In genomic region chr17:57810740-57811632, GRCh38 we compare ENCODE assay signal across 8 cellular contexts. TPM values are rescaled to one million over a fixed set of nuclear protein-coding genes. Genes with fewer than 3 reads are reported as not detected.
DNase-seq lines count a peak whose midpoint lies in the region; ATAC-seq and TF ChIP-seq lines count a peak whose summit lies in the region.

No MANE protein-coding gene starts in this region.

- H3K14ac ChIP-seq in mesenchymal stem cell (ENCODE audit: low read length in 2 of 2): no peak overlapping the region

- peaks cover 12% of the 10 kb centered on the region for H3K4me1 ChIP-seq in mesenchymal stem cell (ENCODE audit: control insufficient read depth, insufficient read depth, low read depth, low read length)

- peak overlapping the region in 1 of 2 experiments; percentile 33 for H3K4me3 ChIP-seq in mesenchymal stem cell (ENCODE audit: insufficient read depth in 1 of 2, low read depth in 1 of 2, low read length in 2 of 2)

- peak; percentile 37 for TF ChIP-seq CTCF in chondrocyte (IDR thresholded peaks at IDR 0.05)
- TF ChIP-seq CTCF in omental fat pad (IDR thresholded peaks at IDR 0.05): no peak

- H3K36me3 ChIP-seq in mesenchymal stem cell (ENCODE audit: control insufficient read depth in 1 of 2, insufficient read depth in 2 of 2, low read depth in 1 of 2, low read length in 2 of 2): no peaks in the 10 kb centered on the region

- H2AK5ac ChIP-seq in mesenchymal stem cell (ENCODE audit: low read length, severe bottlenecking): no peak overlapping the region

- WGBS in mesenchymal stem cell: 64% methylated on average over 27 of the region's 31 CpGs

- DNase-seq in ELR (ENCODE audit: low read depth): peak; percentile 56
- peak; percentile 95 for DNase-seq in NCI-H2171 (lab: John Stamatoyannopoulos, UW)
- DNase-seq in chondrocyte (ENCODE audit: low spot score): no peak
- no peak for DNase-seq in mesenchymal stem cell
- no peak for DNase-seq in omental fat pad (ENCODE audit: low spot score)
- no peak for DNase-seq in LoVo (ENCODE audit: low spot score)

- no peak overlapping the region for H2BK15ac ChIP-seq in mesenchymal stem cell (ENCODE audit: low read depth, poor library complexity, severe bottlenecking)

- peak overlapping the region; percentile 49 for H3K4me2 ChIP-seq in mesenchymal stem cell (ENCODE audit: low read length, poor library complexity, severe bottlenecking)

- H4K8ac ChIP-seq in mesenchymal stem cell (ENCODE audit: low read length): no peak overlapping the region

- no peak overlapping the region for H4K91ac ChIP-seq in mesenchymal stem cell (ENCODE audit: low read length)

- H3K79me1 ChIP-seq in mesenchymal stem cell (replicated peaks; ENCODE audit: low read length, poor library complexity, severe bottlenecking): no peaks in the 10 kb centered on the region

- peak overlapping the region; percentile 90 for H3K27ac Mint-ChIP-seq in chondrocyte (ENCODE audit: unreplicated experiment)

- peak overlapping the region; percentile 36 for H3K27ac ChIP-seq in mesenchymal stem cell (ENCODE audit: low read length, poor library complexity, severe bottlenecking)

- H2AFZ ChIP-seq in mesenchymal stem cell (ENCODE audit: low read depth, low read length): no peak overlapping the region

- no peak overlapping the region for H2BK120ac ChIP-seq in mesenchymal stem cell (ENCODE audit: low read depth, low read length)

- peaks cover 19% of the 10 kb centered on the region for H3K27me3 Mint-ChIP-seq in chondrocyte (ENCODE audit: low read depth)

- ATAC-seq in omental fat pad (ENCODE audit: low FRiP score): no peak
- ATAC-seq in GM21367 (IDR thresholded peaks at IDR 0.05; ENCODE audit: unreplicated experiment): no peak
- ATAC-seq in GM18867 (IDR thresholded peaks at IDR 0.05; ENCODE audit: unreplicated experiment): no peak

- H3K4me1 Mint-ChIP-seq in chondrocyte (ENCODE audit: low read depth): peaks cover 40% of the 10 kb centered on the region

- H3K9ac ChIP-seq in mesenchymal stem cell (ENCODE audit: low read length): no peak overlapping the region

- H2BK12ac ChIP-seq in mesenchymal stem cell (ENCODE audit: low read length in 2 of 2): no peak overlapping the region

- no peak overlapping the region for H3K4ac ChIP-seq in mesenchymal stem cell (ENCODE audit: low read depth in 1 of 2, low read length in 2 of 2)

- H3K36me3 Mint-ChIP-seq in chondrocyte (ENCODE audit: low read depth): no peaks in the 10 kb centered on the region

- no peak overlapping the region for H3K18ac ChIP-seq in mesenchymal stem cell (ENCODE audit: low read depth in 1 of 2, low read length in 2 of 2)

- H3K23ac ChIP-seq in mesenchymal stem cell (ENCODE audit: low read length in 2 of 2): no peak overlapping the region

- H2BK5ac ChIP-seq in mesenchymal stem cell (ENCODE audit: low read depth, low read length, poor library complexity, severe bottlenecking): no peak overlapping the region

- no peaks in the 10 kb centered on the region for H3K9me3 Mint-ChIP-seq in chondrocyte (ENCODE audit: low read depth)

- H3K9me3 ChIP-seq in mesenchymal stem cell (ENCODE audit: control insufficient read depth, low read length): no peaks in the 10 kb centered on the region

- H3K4me3 Mint-ChIP-seq in chondrocyte (ENCODE audit: unreplicated experiment): peak overlapping the region; percentile 64

- peaks cover 21 to 87% of the 10 kb centered on the region in 2 experiments for H3K27me3 ChIP-seq in mesenchymal stem cell (ENCODE audit: control insufficient read depth in 1 of 2, insufficient read depth in 1 of 2, low read length in 2 of 2)

RNA-seq across cellular contexts. Expression of gene MRPS23, which starts 38.9 kb away (rescaled TPM):
- total RNA-seq in chondrocyte (30.3 to 33.3 TPM (median 33.1 TPM) in 3 replicates), omental fat pad (10 to 100 TPM in 3 of 4 donors, 1 to 10 TPM in 1; 7.9 to 17.1 (median 15.2) TPM)
- 23.0 TPM for polyA plus RNA-seq in mesenchymal stem cell (2013, experiment 1 of 2)
- 21.0 TPM for polyA plus RNA-seq in mesenchymal stem cell (2013, experiment 2 of 2)

Comparison
In these comparisons a context has a peak if more than half of its experiments do, and no peak if none do; other contexts are left out.
1. DNase-seq: peak in ELR (single experiment) and NCI-H2171 (single experiment); none in chondrocyte (single experiment), mesenchymal stem cell (single experiment), omental fat pad (single experiment) and LoVo (single experiment).